Comparison of ENCODE assay signal across 18 cellular contexts in genomic region chr11:130909650-130910049, GRCh38. TPM values are rescaled to one million over a fixed set of nuclear protein-coding genes. Genes with fewer than 3 reads are reported as not detected.
A peak's percentile ranks its signal among the peaks of the same experiment; 100 is the strongest.
DNase-seq lines count a peak whose midpoint lies in the region; TF ChIP-seq lines count a peak whose summit lies in the region.
"Had no signal": no experiment of that assay in that cellular context is flagged by ENCODE, and none has a peak within 500 bp of the region (broad histone marks: within the 10 kb centered on the region; RNA-seq: fewer than 3 reads in every experiment).

No MANE protein-coding gene starts in this region.

- H3K9me3 ChIP-seq in AG04450 (ENCODE audit: control insufficient read depth, insufficient read depth, low read length) (peaks cover under 1% of the 10 kb centered on the region; the same call in 1 of the 2 replicates), muscle layer of duodenum (ENCODE audit: control insufficient read depth in 1 of 2, low read length in 2 of 2) (no peaks in the 10 kb centered on the region)
- H3K9me3 ChIP-seq: BLaER1 had no signal

- H3K4me3 Mint-ChIP-seq in mesothelial cell of epicardium, result no peak overlapping the region
- H3K4me3 Mint-ChIP-seq: activated T-helper 1 cell treated with anti-CD3 and anti-CD28 coated beads, Interleukin-12 subunit alpha, Interleukin-12 subunit beta, Interleukin-2, Interleukin-4 antibody, amounts not matched to agents 30 ng/mL and 10 ng/mL and 1 ng/mL, durations not matched to agents 14 hours and 24 hours and 36 hours; type B pancreatic cell had no signal

- H3K4me1 ChIP-seq in muscle layer of duodenum (ENCODE audit: control insufficient read depth in 1 of 2, insufficient read depth in 2 of 2, low read length in 2 of 2), result peaks cover 0 to 20% of the 10 kb centered on the region in 2 donors
- H3K4me1 ChIP-seq: parathyroid adenoma had no signal

- no peak overlapping the region for H3K27ac Mint-ChIP-seq in mesothelial cell of epicardium
- H3K27ac Mint-ChIP-seq: activated T-helper 1 cell treated with anti-CD3 and anti-CD28 coated beads, Interleukin-12 subunit alpha, Interleukin-12 subunit beta, Interleukin-2, Interleukin-4 antibody, amounts not matched to agents 30 ng/mL and 10 ng/mL and 1 ng/mL, durations not matched to agents 14 hours and 24 hours and 36 hours; type B pancreatic cell had no signal

- H3K4me1 Mint-ChIP-seq in mesothelial cell of epicardium, result peaks cover 3% of the 10 kb centered on the region

- DNase-seq in AG04450 (ENCODE audit: low read depth, low spot score) (peak; percentile 64), MV-4-11 (lab: John Stamatoyannopoulos, UW) (peak; percentile 30), dermis microvascular lymphatic vessel endothelial cell (ENCODE audit: low read depth in 2 of 2) (peak; percentile 55 to 93), NCI-H345 treated with DMSO at 0.1 percent for 48 hours (lab: John Stamatoyannopoulos, UW; ENCODE audit: unreplicated experiment) (no peak), mesothelial cell of epicardium (ENCODE audit: low spot score in 2 of 2, unreplicated experiment in 2 of 2) (no peak), NCI-H510A (lab: John Stamatoyannopoulos, UW) (no peak), NK-92 (lab: John Stamatoyannopoulos, UW; ENCODE audit: unreplicated experiment) (no peak)
- DNase-seq: activated CD4-positive, alpha-beta T cell treated with anti-CD3 and anti-CD28 coated beads for 48 hours; DMS79 treated with DMSO at 0.1 percent for 48 hours; KG1; NCI-H146; NCI-H526 treated with DMSO at 0.1 percent for 48 hours; T-helper 9 cell had no signal

- no peaks in the 10 kb centered on the region for H3K27me3 Mint-ChIP-seq in mesothelial cell of epicardium (ENCODE audit: low read depth)
- H3K27me3 Mint-ChIP-seq: type B pancreatic cell had no signal

- H3K4me3 ChIP-seq in AG04450 (ENCODE audit: low read depth, low read length) (no peak overlapping the region), muscle layer of duodenum (ENCODE audit: low read depth in 1 of 2, low read length in 2 of 2) (no peak overlapping the region)
- H3K4me3 ChIP-seq: BLaER1 had no signal

- CTCF ChIA-PET in AG04450 (lab: Charles Lee), result interaction anchor here (1.1 to 7.0 kb wide), 5 partner anchors 10 to 765 kb away, joined by 3 to 46 read pairs (median 4); no protein-coding TSS in a partner anchor

- peaks cover 34% of the 10 kb centered on the region for H3K36me3 Mint-ChIP-seq in mesothelial cell of epicardium

- H3K27ac ChIP-seq in AG04450 (ENCODE audit: low read depth, low read length), result peak overlapping the region; percentile 88
- peak overlapping the region; percentile 26 for H3K27ac ChIP-seq in muscle layer of duodenum (ENCODE audit: low read length)
- H3K27ac ChIP-seq: BLaER1, parathyroid adenoma had no signal

- H3K27me3 ChIP-seq in AG04450 (ENCODE audit: control insufficient read depth, insufficient read depth, low read length) (no peaks in the 10 kb centered on the region), muscle layer of duodenum (ENCODE audit: low read depth, low read length) (no peaks in the 10 kb centered on the region)
- H3K27me3 ChIP-seq: BLaER1 had no signal

- H3K9me3 Mint-ChIP-seq in mesothelial cell of epicardium, result no peaks in the 10 kb centered on the region
- H3K9me3 Mint-ChIP-seq: activated T-helper 1 cell treated with anti-CD3 and anti-CD28 coated beads, Interleukin-12 subunit alpha, Interleukin-12 subunit beta, Interleukin-2, Interleukin-4 antibody, amounts not matched to agents 30 ng/mL and 10 ng/mL and 1 ng/mL, durations not matched to agents 14 hours and 24 hours and 36 hours; type B pancreatic cell had no signal

- TF ChIP-seq CTCF in AG04450 (IDR thresholded peaks at IDR 0.05; ENCODE audit: low read depth, low read length) (no peak), mesothelial cell of epicardium (IDR thresholded peaks at IDR 0.05; ENCODE audit: unreplicated experiment) (no peak)

- POLR2A ChIA-PET in AG04450 (lab: Yijun Ruan, JAX), result interaction anchor here (0.6 to 1.5 kb wide), 4 partner anchors 10 to 839 kb away, joined by 3 to 5 read pairs (median 4); no protein-coding TSS in a partner anchor

- peaks cover 53 to 91% of the 10 kb centered on the region in 2 donors for H3K36me3 ChIP-seq in muscle layer of duodenum (ENCODE audit: control insufficient read depth in 1 of 2, insufficient read depth in 2 of 2, low read length in 2 of 2)

RNA-seq across cellular contexts. Expression of gene SNX19, which starts 6.6 kb away (rescaled TPM):
- 64.9 and 78.8 TPM in 2 replicates for polyA plus RNA-seq in AG04450 (2011; rRNA removed)
- polyA minus RNA-seq in AG04450 (2011; rRNA and poly(A)+ RNA removed), result 178 and 235 TPM in 2 replicates
- 30.2 and 45.9 TPM in 2 replicates for total RNA-seq in dermis microvascular lymphatic vessel endothelial cell
- total RNA-seq in mesothelial cell of epicardium, result 55.9 to 60.1 TPM (median 56.8 TPM) in 3 replicates

Comparison
In these comparisons a context has a peak if more than half of its experiments do, and no peak if none do; other contexts are left out.
1. DNase-seq: peak in AG04450 (single experiment), MV-4-11 (single experiment) and dermis microvascular lymphatic vessel endothelial cell (2 of 2); none in NCI-H345 treated with DMSO at 0.1 percent for 48 hours (single experiment), mesothelial cell of epicardium (0 of 2), NCI-H510A (single experiment) and NK-92 (single experiment).